16 cellular contexts compared by ENCODE assay signal in genomic region chr1:30984167-30984870, GRCh38.
DNase-seq lines count a peak whose midpoint lies in the region; ATAC-seq and TF ChIP-seq lines count a peak whose summit lies in the region.
"Had no signal": no experiment of that assay in that cellular context is flagged by ENCODE, and none has a peak within 500 bp of the region (broad histone marks: within the 10 kb centered on the region; RNA-seq: fewer than 3 reads in every experiment).

No MANE protein-coding gene starts in this region.

- no peak overlapping the region for H3K4me3 Mint-ChIP-seq in progenitor cell of endocrine pancreas (ENCODE audit: low read depth)
- H3K4me3 Mint-ChIP-seq in CD8-positive, alpha-beta memory T cell, result no peak overlapping the region
- H3K4me3 Mint-ChIP-seq in activated CD4-positive, alpha-beta T cell treated with anti-CD3 and anti-CD28 coated beads for 36 hours, result no peak overlapping the region
- H3K4me3 Mint-ChIP-seq: H9 had no signal

- intact Hi-C loops in breast epithelium (cut with DNase I; ENCODE audit: low total_unique reads), result no loop called here
- intact Hi-C loops in activated CD4-positive, alpha-beta T cell treated with anti-CD3 and anti-CD28 coated beads for 36 hours (cut with DNase I, micrococcal nuclease), result no loop called here

- POLR2A ChIA-PET in HEK293 (lab: Yijun Ruan, JAX), result no interaction called here
- POLR2A ChIA-PET in CD8-positive, alpha-beta memory T cell (lab: Charles Lee), result no interaction called here
- POLR2A ChIA-PET in activated CD4-positive, alpha-beta T cell treated with anti-CD3 and anti-CD28 coated beads for 36 hours (lab: Charles Lee), result interaction anchor here (1.2 kb wide), 1 partner anchor 57 kb away, joined by 3 read pairs; no protein-coding TSS in a partner anchor

- no peak for ATAC-seq in foreskin keratinocyte
- ATAC-seq in activated CD4-positive, alpha-beta T cell treated with anti-CD3 and anti-CD28 coated beads for 36 hours, result no peak
- ATAC-seq: left colon had no signal

- no peak overlapping the region for H3K27ac ChIP-seq in HEK293 (ENCODE audit: extremely low read depth, low read depth, low read length)
- H3K27ac ChIP-seq in breast epithelium, result peak overlapping the region; percentile 21 to 50
- H3K27ac ChIP-seq in CD8-positive, alpha-beta memory T cell (ENCODE audit: low read depth, low read length), result no peak overlapping the region
- no peak overlapping the region for H3K27ac ChIP-seq in foreskin keratinocyte
- H3K27ac ChIP-seq: colonic mucosa had no signal

- peak; percentile 65 for DNase-seq in AG10803 (ENCODE audit: low read depth)
- DNase-seq in breast epithelium (ENCODE audit: low spot score in 2 of 2), result no peak
- no peak for DNase-seq in progenitor cell of endocrine pancreas (ENCODE audit: low spot score, unreplicated experiment)
- DNase-seq in CD8-positive, alpha-beta memory T cell, result no peak
- DNase-seq in SKM-1 (lab: John Stamatoyannopoulos, UW; ENCODE audit: unreplicated experiment), result no peak
- DNase-seq in foreskin keratinocyte, result no peak
- no peak for DNase-seq in activated CD4-positive, alpha-beta T cell treated with anti-CD3 and anti-CD28 coated beads for 36 hours
- DNase-seq: activated CD4-positive, alpha-beta T cell treated with anti-CD3 and anti-CD28 coated beads for 48 hours; colonic mucosa; DND-41; H9; left colon; NCI-H1105 treated with DMSO at 0.1 percent for 48 hours; NCI-H2227 treated with DMSO at 0.1 percent for 48 hours; stimulated activated CD4-positive, alpha-beta T cell treated with anti-CD3 and anti-CD28 coated beads, Interleukin-1b, Interleukin-23, amount 100 ng/mL, for 48 hours had no signal

- H3K27me3 ChIP-seq in breast epithelium, result no peaks in the 10 kb centered on the region
- H3K27me3 ChIP-seq in CD8-positive, alpha-beta memory T cell (ENCODE audit: insufficient read depth, low read length, poor library complexity, severe bottlenecking), result no peaks in the 10 kb centered on the region
- H3K27me3 ChIP-seq in foreskin keratinocyte, result no peaks in the 10 kb centered on the region
- H3K27me3 ChIP-seq: colonic mucosa had no signal

- peaks cover 18% of the 10 kb centered on the region for H3K36me3 Mint-ChIP-seq in progenitor cell of endocrine pancreas (ENCODE audit: insufficient read depth)
- peaks cover 0 to 79% (median 14%) of the 10 kb centered on the region in 3 donors for H3K36me3 Mint-ChIP-seq in CD8-positive, alpha-beta memory T cell
- H3K36me3 Mint-ChIP-seq in activated CD4-positive, alpha-beta T cell treated with anti-CD3 and anti-CD28 coated beads for 36 hours (ENCODE audit: low read depth), result peaks cover 46% of the 10 kb centered on the region

- no peaks in the 10 kb centered on the region for H3K9me3 Mint-ChIP-seq in progenitor cell of endocrine pancreas (ENCODE audit: low read depth)
- H3K9me3 Mint-ChIP-seq in CD8-positive, alpha-beta memory T cell, result no peaks in the 10 kb centered on the region
- no peaks in the 10 kb centered on the region for H3K9me3 Mint-ChIP-seq in activated CD4-positive, alpha-beta T cell treated with anti-CD3 and anti-CD28 coated beads for 36 hours (ENCODE audit: low read depth)
- H3K9me3 Mint-ChIP-seq: H9 had no signal

- TF ChIP-seq CTCF in AG10803 (conservative IDR thresholded peaks at IDR 0.05; ENCODE audit: low read length) (peak; percentile 46), HEK293 (tag by site-specific recombination; IDR thresholded peaks at IDR 0.05) (no peak; the same call in 1 of the 2 replicates), breast epithelium (IDR thresholded peaks at IDR 0.05) (no peak), progenitor cell of endocrine pancreas (IDR thresholded peaks at IDR 0.05; ENCODE audit: unreplicated experiment) (no peak), foreskin keratinocyte (conservative IDR thresholded peaks at IDR 0.05) (no peak)

- H3K9me3 ChIP-seq in HEK293 (ENCODE audit: control insufficient read depth, insufficient read depth, low read depth, low read length) (no peaks in the 10 kb centered on the region), breast epithelium (no peaks in the 10 kb centered on the region)
- no peaks in the 10 kb centered on the region for H3K9me3 ChIP-seq in CD8-positive, alpha-beta memory T cell (ENCODE audit: low read length)
- H3K9me3 ChIP-seq: colonic mucosa had no signal

- H3K4me1 ChIP-seq in HEK293 (ENCODE audit: control insufficient read depth, insufficient read depth, low read length) (peaks cover 16% of the 10 kb centered on the region), breast epithelium (peaks cover 0 to 13% of the 10 kb centered on the region in 2 donors), foreskin keratinocyte (peaks cover 9% of the 10 kb centered on the region)
- H3K4me1 ChIP-seq in CD8-positive, alpha-beta memory T cell (ENCODE audit: insufficient read depth, low read length), result peaks cover 6% of the 10 kb centered on the region
- H3K4me1 ChIP-seq: colonic mucosa had no signal

- peaks cover 0 to 55% of the 10 kb centered on the region in 2 experiments; a peak in 2 of 3 replicates for H3K36me3 ChIP-seq in HEK293 (ENCODE audit: control insufficient read depth in 2 of 2, insufficient read depth in 1 of 2, low read length in 2 of 2)
- no peaks in the 10 kb centered on the region for H3K36me3 ChIP-seq in breast epithelium
- peaks cover 23% of the 10 kb centered on the region for H3K36me3 ChIP-seq in CD8-positive, alpha-beta memory T cell (ENCODE audit: insufficient read depth, low read length)
- H3K36me3 ChIP-seq: colonic mucosa had no signal

- CTCF ChIA-PET in HEK293 (lab: Yijun Ruan, JAX), result interaction anchor here (0.5 to 0.9 kb wide), 3 partner anchors 10 to 925 kb away, joined by 3 to 4 read pairs (median 3); no protein-coding TSS in a partner anchor
- CTCF ChIA-PET in CD8-positive, alpha-beta memory T cell (lab: Charles Lee), result interaction anchor here (0.6 kb wide), 1 partner anchor 574 kb away, joined by 3 read pairs; no protein-coding TSS in a partner anchor
- CTCF ChIA-PET in activated CD4-positive, alpha-beta T cell treated with anti-CD3 and anti-CD28 coated beads for 36 hours (lab: Charles Lee), result interaction anchor here (0.9 kb wide), 1 partner anchor 18 kb away, joined by 3 read pairs; no protein-coding TSS in a partner anchor

- TF ChIP-seq POLR2A in breast epithelium (IDR thresholded peaks at IDR 0.05), result no peak

- peaks cover 48% of the 10 kb centered on the region for H3K4me1 Mint-ChIP-seq in progenitor cell of endocrine pancreas (ENCODE audit: low read depth)
- peaks cover 52 to 79% (median 69%) of the 10 kb centered on the region in 3 donors for H3K4me1 Mint-ChIP-seq in CD8-positive, alpha-beta memory T cell
- H3K4me1 Mint-ChIP-seq in activated CD4-positive, alpha-beta T cell treated with anti-CD3 and anti-CD28 coated beads for 36 hours, result peaks cover 52% of the 10 kb centered on the region

- H3K4me3 ChIP-seq in AG10803 (ENCODE audit: low read length) (no peak overlapping the region), HEK293 (ENCODE audit: low read depth, low read length) (no peak overlapping the region), breast epithelium (no peak overlapping the region)
- H3K4me3 ChIP-seq in CD8-positive, alpha-beta memory T cell (ENCODE audit: low read length), result no peak overlapping the region
- H3K4me3 ChIP-seq: colonic mucosa had no signal

- no peaks in the 10 kb centered on the region for H3K27me3 Mint-ChIP-seq in progenitor cell of endocrine pancreas
- no peaks in the 10 kb centered on the region for H3K27me3 Mint-ChIP-seq in CD8-positive, alpha-beta memory T cell
- H3K27me3 Mint-ChIP-seq in activated CD4-positive, alpha-beta T cell treated with anti-CD3 and anti-CD28 coated beads for 36 hours, result no peaks in the 10 kb centered on the region

- peak overlapping the region; percentile 63 for H3K27ac Mint-ChIP-seq in progenitor cell of endocrine pancreas
- peak overlapping the region in 3 of 8 donors; percentile 22 to 78 (median 38) for H3K27ac Mint-ChIP-seq in CD8-positive, alpha-beta memory T cell
- no peak overlapping the region for H3K27ac Mint-ChIP-seq in activated CD4-positive, alpha-beta T cell treated with anti-CD3 and anti-CD28 coated beads for 36 hours

TF ChIP-seq in HEK293, 187 proteins besides CTCF, POLR2A, EP300 and RAD21:
- TF ChIP-seq ZNF175 (tag by site-specific recombination; IDR thresholded peaks at IDR 0.05) (no peak), PRDM6 (tag by site-specific recombination; IDR thresholded peaks at IDR 0.05) (peak; percentile 56; the same call in 1 of the 2 replicates)

Comparison
In these comparisons a context has a peak if more than half of its experiments do, and no peak if none do; other contexts are left out.
1. H3K27ac ChIP-seq: peak in breast epithelium (2 of 2); none in HEK293 (single experiment), CD8-positive, alpha-beta memory T cell (single experiment) and foreskin keratinocyte (single experiment).